ENCODE assay signal across 7 cellular contexts in the genomic region with DNA sequence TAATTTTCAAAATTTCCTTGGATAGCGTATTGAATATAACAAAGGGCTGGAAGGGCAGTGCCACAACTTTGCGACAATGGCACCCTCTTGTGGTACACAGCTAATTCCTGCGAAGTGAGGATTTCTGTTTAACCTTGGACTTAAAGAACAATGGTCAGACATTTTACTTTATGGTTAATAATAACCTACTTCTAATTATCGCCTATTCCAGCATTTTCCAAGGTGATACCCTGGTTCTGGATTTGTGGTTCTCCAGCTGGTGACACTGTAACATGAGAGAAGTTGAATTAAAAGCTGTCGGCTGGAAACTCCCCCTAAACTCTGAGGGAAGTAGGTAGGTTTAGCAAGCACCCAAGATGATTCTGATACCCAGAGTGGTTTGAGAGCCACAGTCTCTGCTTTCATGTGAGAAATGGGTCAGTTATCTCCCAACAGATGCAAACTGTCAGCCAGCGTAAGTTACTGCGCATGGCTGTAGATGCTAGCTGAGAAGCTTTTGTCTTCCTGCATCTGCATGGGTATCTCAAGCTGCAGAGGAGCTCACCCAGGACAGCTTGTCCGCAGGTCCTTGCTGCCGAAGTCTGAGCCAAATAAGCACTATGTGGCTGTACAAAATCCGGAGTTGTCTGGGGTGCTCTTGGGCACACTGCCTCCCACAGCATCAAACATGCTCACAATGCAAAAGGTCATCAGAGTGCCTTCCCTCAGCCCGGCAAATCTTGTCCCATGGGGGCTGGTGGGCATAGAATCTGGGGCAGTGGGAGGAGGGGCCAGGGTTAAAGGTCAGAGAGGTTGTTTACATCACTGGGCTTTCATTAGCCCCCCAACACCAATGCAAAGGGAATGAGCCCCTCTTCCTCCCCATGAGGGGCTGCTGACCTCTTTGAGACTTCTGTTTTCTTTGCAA. TPM values are rescaled to one million over a fixed set of nuclear protein-coding genes. Genes with fewer than 3 reads are reported as not detected.
DNase-seq lines count a peak whose midpoint lies in the region; ATAC-seq and TF ChIP-seq lines count a peak whose summit lies in the region.

No MANE protein-coding gene starts in this region.

- H3K4me2 ChIP-seq in neural progenitor cell = no peak overlapping the region

- ATAC-seq in HG02870 (IDR thresholded peaks at IDR 0.05; ENCODE audit: unreplicated experiment) = peak; percentile 64
- peak; percentile 39 to 52 for ATAC-seq in activated T-cell treated with anti-CD3 and anti-CD28 coated beads, Interleukin-2, amount 50 U/mL, for 4 hours
- ATAC-seq in GM21381 (IDR thresholded peaks at IDR 0.05; ENCODE audit: unreplicated experiment) = no peak

- H3K79me2 ChIP-seq in neural progenitor cell (ENCODE audit: low read depth) = no peaks in the 10 kb centered on the region

- H3F3A ChIP-seq in neural progenitor cell (ENCODE audit: low read depth) = peaks cover 15% of the 10 kb centered on the region

- H3K4me3 Mint-ChIP-seq in activated T-cell treated with anti-CD3 and anti-CD28 coated beads, Interleukin-2, amount 50 U/mL, for 4 hours = no peak overlapping the region
- peak overlapping the region; percentile 44 for H3K4me3 Mint-ChIP-seq in neural progenitor cell

- no peaks in the 10 kb centered on the region for H3K9me3 Mint-ChIP-seq in activated T-cell treated with anti-CD3 and anti-CD28 coated beads, Interleukin-2, amount 50 U/mL, for 4 hours
- no peaks in the 10 kb centered on the region for H3K9me3 Mint-ChIP-seq in neural progenitor cell

- H3K4me1 ChIP-seq in neural progenitor cell = peaks cover 15% of the 10 kb centered on the region

- no peak overlapping the region for H3K27ac ChIP-seq in neural progenitor cell

- H3K27me3 Mint-ChIP-seq in activated T-cell treated with anti-CD3 and anti-CD28 coated beads, Interleukin-2, amount 50 U/mL, for 4 hours (ENCODE audit: low read depth) = peaks cover 2% of the 10 kb centered on the region
- peaks cover 5% of the 10 kb centered on the region for H3K27me3 Mint-ChIP-seq in neural progenitor cell (ENCODE audit: insufficient read depth, low read depth)

- H3K4me3 ChIP-seq in neural progenitor cell = no peak overlapping the region

- H3K4me1 Mint-ChIP-seq in activated T-cell treated with anti-CD3 and anti-CD28 coated beads, Interleukin-2, amount 50 U/mL, for 4 hours (ENCODE audit: low read depth) = peaks cover 16% of the 10 kb centered on the region
- H3K4me1 Mint-ChIP-seq in neural progenitor cell = peaks cover 23% of the 10 kb centered on the region

- no peaks in the 10 kb centered on the region for H3K36me3 ChIP-seq in neural progenitor cell

- TF ChIP-seq CTCF in neural progenitor cell (IDR thresholded peaks at IDR 0.05) = peak; percentile 94

- H3K27me3 ChIP-seq in neural progenitor cell = no peaks in the 10 kb centered on the region

- H3K9me3 ChIP-seq in neural progenitor cell (ENCODE audit: low read depth) = no peaks in the 10 kb centered on the region

- H2AFZ ChIP-seq in neural progenitor cell (replicated peaks) = no peak overlapping the region

- H4K20me1 ChIP-seq in neural progenitor cell (ENCODE audit: low read depth) = no peaks in the 10 kb centered on the region

- peak overlapping the region; percentile 27 for H3K27ac Mint-ChIP-seq in neural progenitor cell

- no peaks in the 10 kb centered on the region for H3K36me3 Mint-ChIP-seq in activated T-cell treated with anti-CD3 and anti-CD28 coated beads, Interleukin-2, amount 50 U/mL, for 4 hours (ENCODE audit: insufficient read depth)
- no peaks in the 10 kb centered on the region for H3K36me3 Mint-ChIP-seq in neural progenitor cell

- peak; percentile 77 for DNase-seq in ELR (ENCODE audit: low read depth)
- DNase-seq in NCI-H69 (lab: John Stamatoyannopoulos, UW) = peak; percentile 81
- DNase-seq in activated T-cell treated with anti-CD3 and anti-CD28 coated beads, Interleukin-2, amount 50 U/mL, for 4 hours = peak; percentile 50
- DNase-seq in fibroblast of peridontal ligament (ENCODE audit: extremely low read depth) = peak; percentile 88
- DNase-seq in neural progenitor cell (ENCODE audit: low spot score) = peak; percentile 75

- no peak overlapping the region for H3K9ac ChIP-seq in neural progenitor cell

RNA-seq across cellular contexts. Expression of gene CHSY1, which starts 6.6 kb away (rescaled TPM):
- total RNA-seq in activated T-cell treated with anti-CD3 and anti-CD28 coated beads, Interleukin-2, amount 50 U/mL, for 4 hours = 10 to 100 TPM; 79.7 to 94.4 (median 88.0) TPM
- total RNA-seq in neural progenitor cell (ENCODE audit: low replicate concordance) = 23.3 TPM in 2 replicates

RNA-seq across cellular contexts. Expression of gene SELENOS, which starts 18.8 kb away (rescaled TPM):
- 10 to 100 TPM; 51.8 to 68.1 (median 55.2) TPM for total RNA-seq in activated T-cell treated with anti-CD3 and anti-CD28 coated beads, Interleukin-2, amount 50 U/mL, for 4 hours
- 26.0 and 39.1 TPM in 2 replicates for total RNA-seq in neural progenitor cell (ENCODE audit: low replicate concordance)

RNA-seq across cellular contexts. Expression of gene SNRPA1, which starts 36.6 kb away (rescaled TPM):
- total RNA-seq in activated T-cell treated with anti-CD3 and anti-CD28 coated beads, Interleukin-2, amount 50 U/mL, for 4 hours = 100 to 1,000 TPM; 229 to 264 (median 233) TPM
- total RNA-seq in neural progenitor cell (ENCODE audit: low replicate concordance) = 64.6 and 98.0 TPM in 2 replicates
